13 cellular contexts compared by ENCODE assay signal in the genomic region with DNA sequence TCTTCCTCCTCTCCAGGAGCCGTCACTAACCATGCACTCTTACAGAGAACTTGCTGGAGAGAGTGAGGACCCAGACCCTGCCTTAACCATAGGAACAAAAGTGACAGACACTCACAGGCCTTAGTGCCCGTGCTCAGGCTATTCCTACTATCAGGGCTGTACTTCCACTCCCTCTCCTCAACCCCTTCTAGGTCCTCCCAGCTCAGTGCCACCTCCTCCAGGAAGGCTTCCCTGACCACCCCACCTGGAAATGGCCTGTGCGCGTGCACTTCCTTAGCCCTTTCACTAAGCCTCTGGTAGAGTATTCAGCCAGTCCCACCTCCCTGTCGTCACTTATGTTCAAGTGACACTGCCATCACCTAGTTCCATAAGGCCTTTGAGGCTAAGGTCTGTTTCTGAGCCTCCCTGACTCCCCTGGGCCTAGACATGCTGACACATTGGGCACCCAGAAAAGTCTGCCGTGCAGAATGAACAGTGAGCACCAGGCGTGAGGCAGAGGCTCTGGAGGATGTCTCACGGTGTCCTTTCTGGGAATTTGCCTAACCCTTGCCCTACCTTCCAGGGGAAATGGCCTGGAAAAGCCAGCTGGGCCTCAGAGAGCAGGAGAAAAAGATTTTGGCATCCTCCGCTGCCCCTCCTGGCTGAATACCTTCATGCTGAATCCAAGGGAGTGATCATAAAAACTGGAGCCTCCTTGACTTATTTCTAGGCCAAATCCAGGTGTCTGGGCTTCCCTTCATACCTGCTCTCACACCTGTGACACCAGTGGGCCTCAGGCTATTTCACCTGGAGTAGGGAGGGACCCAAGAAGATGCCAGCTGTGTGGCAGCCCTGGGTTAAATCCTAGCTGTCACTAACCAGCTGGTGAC.
A peak's percentile ranks its signal among the peaks of the same experiment; 100 is the strongest.
DNase-seq lines count a peak whose midpoint lies in the region; ATAC-seq, FAIRE-seq and TF ChIP-seq lines count a peak whose summit lies in the region.
"Had no signal": no experiment of that assay in that cellular context is flagged by ENCODE, and none has a peak within 500 bp of the region (broad histone marks: within the 10 kb centered on the region; RNA-seq: fewer than 3 reads in every experiment).

No MANE protein-coding gene starts in this region.

- H3K4me3 Mint-ChIP-seq in neural crest cell: no peak overlapping the region
- H3K4me3 Mint-ChIP-seq: CD8-positive, alpha-beta memory T cell had no signal

- H4K20me1 ChIP-seq in HCT116 (ENCODE audit: insufficient read depth): no peaks in the 10 kb centered on the region
- H4K20me1 ChIP-seq in PC-3 (ENCODE audit: low read length): no peaks in the 10 kb centered on the region
- no peaks in the 10 kb centered on the region for H4K20me1 ChIP-seq in endothelial cell of umbilical vein (replicated peaks; ENCODE audit: control insufficient read depth, extremely low read depth, insufficient read depth, low read length)

- no peak for DNase-seq in HCT116 (ENCODE audit: low read depth, low spot score)
- peak; percentile 79 for DNase-seq in PC-3
- DNase-seq in endothelial cell of umbilical vein (ENCODE audit: low read depth, low spot score): no peak
- no peak for DNase-seq in neural crest cell (ENCODE audit: low read depth, low spot score)
- DNase-seq in NOMO-1 treated with dmso at 0.1 percent for 144 hours (lab: John Stamatoyannopoulos, UW; ENCODE audit: unreplicated experiment): no peak
- DNase-seq in COLO829 (ENCODE audit: low spot score): no peak
- DNase-seq: BE2C; CD8-positive, alpha-beta memory T cell; DMS 273 treated with DMSO at 0.1 percent for 48 hours; NCI-H1092 treated with DMSO at 0.1 percent for 48 hours; NCI-H1694 treated with DMSO at 0.1 percent for 48 hours had no signal

- BruUV-seq in HCT116 (replicated peaks; lab: Mats Ljungman, UMichigan) (no TSS peak), PC-3 (replicated peaks; lab: Mats Ljungman, UMichigan) (no TSS peak), endothelial cell of umbilical vein (replicated peaks; lab: Mats Ljungman, UMichigan) (TSS peak; percentile 27)

- peaks cover 9% of the 10 kb centered on the region for H3K4me1 Mint-ChIP-seq in neural crest cell
- H3K4me1 Mint-ChIP-seq: CD8-positive, alpha-beta memory T cell had no signal

- no peak for FAIRE-seq in endothelial cell of umbilical vein (lab: Jason Lieb, UNC)
- FAIRE-seq: H54 had no signal

- H3K27me3 ChIP-seq in HCT116 (ENCODE audit: insufficient read depth, low read length) (no peaks in the 10 kb centered on the region), PC-3 (ENCODE audit: low read length) (no peaks in the 10 kb centered on the region), endothelial cell of umbilical vein (ENCODE audit: control insufficient read depth in 2 of 2, insufficient read depth in 2 of 2, low read length in 2 of 2) (no peaks in the 10 kb centered on the region)
- H3K27me3 ChIP-seq: BE2C had no signal

- H3K27me3 Mint-ChIP-seq in neural crest cell (ENCODE audit: low read depth): no peaks in the 10 kb centered on the region

- H3K9me1 ChIP-seq in endothelial cell of umbilical vein (replicated peaks; ENCODE audit: control insufficient read depth, extremely low read depth, insufficient read depth, low read length): no peaks in the 10 kb centered on the region

- peak overlapping the region; percentile 44 for H3K9ac ChIP-seq in HCT116 (ENCODE audit: low read length)
- peak overlapping the region; percentile 43 for H3K9ac ChIP-seq in PC-3 (ENCODE audit: low read length)
- H3K9ac ChIP-seq in endothelial cell of umbilical vein (replicated peaks; ENCODE audit: extremely low read depth, insufficient read depth, low read length): peak overlapping the region; percentile 19

- POLR2A ChIA-PET in HCT116 (lab: Charles Lee) (no interaction called here), PC-3 (lab: Charles Lee; ENCODE audit: unreplicated experiment) (no interaction called here), endothelial cell of umbilical vein (lab: Charles Lee) (no interaction called here)

- H3K36me3 ChIP-seq in HCT116 (ENCODE audit: control insufficient read depth in 1 of 2, insufficient read depth in 2 of 2, low read length in 2 of 2) (no peaks in the 10 kb centered on the region), PC-3 (ENCODE audit: low read depth, low read length) (no peaks in the 10 kb centered on the region), endothelial cell of umbilical vein (ENCODE audit: control insufficient read depth in 2 of 2, extremely low read depth in 1 of 2, insufficient read depth in 2 of 2, low read length in 2 of 2) (no peaks in the 10 kb centered on the region)
- H3K36me3 ChIP-seq: BE2C had no signal

- peak overlapping the region; percentile 57 for H3K4me2 ChIP-seq in HCT116 (ENCODE audit: low read length)
- H3K4me2 ChIP-seq in PC-3 (ENCODE audit: low read length): peak overlapping the region; percentile 62
- H3K4me2 ChIP-seq in endothelial cell of umbilical vein (ENCODE audit: insufficient read depth, low read length): peak overlapping the region; percentile 42

- peak overlapping the region; percentile 43 for H3K27ac Mint-ChIP-seq in neural crest cell (ENCODE audit: unreplicated experiment)

- H3K79me2 ChIP-seq in HCT116 (ENCODE audit: insufficient read depth, low read length) (no peaks in the 10 kb centered on the region), PC-3 (ENCODE audit: low read length) (no peaks in the 10 kb centered on the region), endothelial cell of umbilical vein (ENCODE audit: control insufficient read depth, insufficient read depth, low read length) (no peaks in the 10 kb centered on the region)

- no peaks in the 10 kb centered on the region for H3F3A ChIP-seq in PC-3 (ENCODE audit: low read length, unreplicated experiment)

- H3K27ac ChIP-seq in HCT116 (ENCODE audit: low read depth, low read length): no peak overlapping the region
- peak overlapping the region; percentile 88 for H3K27ac ChIP-seq in PC-3 (ENCODE audit: low read length)
- H3K27ac ChIP-seq in endothelial cell of umbilical vein (ENCODE audit: insufficient read depth, low read depth, low read length): peak overlapping the region; percentile 59

- H3K4me3 ChIP-seq in HCT116 (replicated peaks in 1 of 2; ENCODE audit: low read depth in 1 of 2, low read length in 2 of 2) (no peak overlapping the region), PC-3 (ENCODE audit: low read length) (no peak overlapping the region), endothelial cell of umbilical vein (replicated peaks in 1 of 3; ENCODE audit: insufficient read depth in 1 of 3, low read depth in 1 of 3, low read length in 3 of 3) (no peak overlapping the region)

- H3K9me2 ChIP-seq in HCT116 (ENCODE audit: insufficient read depth) (no peaks in the 10 kb centered on the region), PC-3 (replicated peaks; ENCODE audit: low read length) (no peaks in the 10 kb centered on the region)

- RAD21 ChIA-PET in HCT116 (lab: Charles Lee; ENCODE audit: low non-redundant PET in 1 of 2, low total read pairs in 2 of 2, uncharacterized antibody in 2 of 2, unreplicated experiment in 2 of 2): no interaction called here

- H3K36me3 Mint-ChIP-seq in neural crest cell (ENCODE audit: low read depth): no peaks in the 10 kb centered on the region

- no peak for TF ChIP-seq RAD21 in HCT116 (IDR thresholded peaks at IDR 0.05; ENCODE audit: low read depth)

- TF ChIP-seq POLR2A in HCT116 (IDR thresholded peaks at IDR 0.05; ENCODE audit: borderline replicate concordance, extremely low read depth, insufficient read depth, insufficient read length): no peak
- no peak for TF ChIP-seq POLR2A in endothelial cell of umbilical vein (IDR thresholded peaks at IDR 0.05; ENCODE audit: low read depth, low read length)

- dilution Hi-C loops in endothelial cell of umbilical vein (cut with MboI; ENCODE audit: extremely low pct_ligation_motif_present, low sequenced_read_pairs): no loop called here

- H3K9me3 ChIP-seq in HCT116 (ENCODE audit: control insufficient read depth in 1 of 2, insufficient read depth in 1 of 2, low read depth in 1 of 2, low read length in 2 of 2): no peaks in the 10 kb centered on the region
- H3K9me3 ChIP-seq in PC-3 (ENCODE audit: low read length): no peaks in the 10 kb centered on the region
- no peaks in the 10 kb centered on the region for H3K9me3 ChIP-seq in endothelial cell of umbilical vein (replicated peaks; ENCODE audit: control insufficient read depth, insufficient read depth, low read length)
- H3K9me3 ChIP-seq: BE2C had no signal

- no peak for TF ChIP-seq CTCF in HCT116 (IDR thresholded peaks at IDR 0.05 in 2 of 3, conservative IDR thresholded peaks at IDR 0.05 in 1 of 3; ENCODE audit: borderline replicate concordance in 1 of 3, insufficient read depth in 1 of 3, low read depth in 2 of 3, low read length in 2 of 3)
- TF ChIP-seq CTCF in PC-3 (conservative IDR thresholded peaks at IDR 0.05; ENCODE audit: low read depth, low read length): no peak
- TF ChIP-seq CTCF in endothelial cell of umbilical vein (IDR thresholded peaks at IDR 0.05; ENCODE audit: extremely low read depth in 1 of 2, insufficient read depth in 1 of 2, low read depth in 1 of 2, low read length in 2 of 2): no peak
- TF ChIP-seq CTCF in neural crest cell (conservative IDR thresholded peaks at IDR 0.05): no peak

- CTCF ChIA-PET in HCT116 (lab: Charles Lee) (no interaction called here), PC-3 (lab: Charles Lee) (no interaction called here), endothelial cell of umbilical vein (lab: Charles Lee) (interaction anchor here (1.1 to 2.1 kb wide), 2 partner anchors 11 to 224 kb away, joined by 3 to 5 read pairs; no protein-coding TSS in a partner anchor)

- no peaks in the 10 kb centered on the region for H3K9me3 Mint-ChIP-seq in neural crest cell
- H3K9me3 Mint-ChIP-seq: CD8-positive, alpha-beta memory T cell had no signal

- intact Hi-C loops in HCT116 (cut with micrococcal nuclease): no loop called here
- intact Hi-C loops in PC-3 (cut with micrococcal nuclease): no loop called here
- intact Hi-C loops in endothelial cell of umbilical vein (cut with micrococcal nuclease): loop anchor here (1.0 to 5.0 kb wide), 5 partner anchors 26 to 220 kb away; no protein-coding TSS in a partner anchor

- H2AFZ ChIP-seq in HCT116 (ENCODE audit: low read depth, low read length, poor library complexity, severe bottlenecking) (no peak overlapping the region), PC-3 (ENCODE audit: low read length) (0 out of 2 replicates have a peak overlapping the region, but pooled peaks have one; percentile 35), endothelial cell of umbilical vein (ENCODE audit: low read depth, low read length) (peak overlapping the region; percentile 17)

- ATAC-seq in HCT116 (peak; percentile 20; the same call in 1 of the 2 replicates), PC-3 (peak; percentile 45), HG03354 (IDR thresholded peaks at IDR 0.05; ENCODE audit: poor library complexity, severe bottlenecking, unreplicated experiment) (no peak)

- H3K4me1 ChIP-seq in HCT116 (ENCODE audit: control insufficient read depth in 1 of 2, insufficient read depth in 2 of 2, low read length in 2 of 2): peaks cover 9 to 47% of the 10 kb centered on the region in 2 experiments
- H3K4me1 ChIP-seq in PC-3 (ENCODE audit: insufficient read depth, low read length): peaks cover 32% of the 10 kb centered on the region
- H3K4me1 ChIP-seq in endothelial cell of umbilical vein (ENCODE audit: control insufficient read depth, extremely low read depth, insufficient read depth, low read length): peaks cover 24% of the 10 kb centered on the region
- H3K4me1 ChIP-seq: BE2C had no signal

TF ChIP-seq in HCT116, 20 proteins besides CTCF, POLR2A, EP300 and RAD21 (continues in another document):
- no peak for TF ChIP-seq CBX3 (IDR thresholded peaks at IDR 0.05; ENCODE audit: low read depth)
